Comparison of ENCODE assay signal across 11 cellular contexts in the genomic region with DNA sequence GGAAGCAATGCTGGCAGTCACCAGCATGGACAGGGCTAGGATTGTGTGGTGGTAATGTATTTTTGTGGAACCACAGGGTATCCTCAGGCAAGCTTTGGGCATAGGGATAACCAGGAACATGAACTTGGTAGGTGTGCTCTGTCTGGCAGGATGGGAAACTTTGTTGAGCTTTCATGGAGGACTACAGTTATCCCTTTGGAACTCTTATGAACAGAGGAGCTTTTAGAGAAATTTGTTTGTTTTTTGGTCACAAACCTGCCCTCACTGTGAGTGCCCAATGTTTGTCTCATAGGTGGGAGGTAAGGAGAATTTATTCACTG. TPM values are rescaled to one million over a fixed set of nuclear protein-coding genes. Genes with fewer than 3 reads are reported as not detected.
DNase-seq lines count a peak whose midpoint lies in the region; ATAC-seq and TF ChIP-seq lines count a peak whose summit lies in the region.
"Had no signal": no experiment of that assay in that cellular context is flagged by ENCODE, and none has a peak within 500 bp of the region (broad histone marks: within the 10 kb centered on the region; RNA-seq: fewer than 3 reads in every experiment).

No MANE protein-coding gene starts in this region.

- H3K4me3 Mint-ChIP-seq in activated naive CD4-positive, alpha-beta T cell treated with anti-CD3 and anti-CD28 coated beads for 36 hours, result no peak overlapping the region
- H3K4me3 Mint-ChIP-seq in WTC11, result no peak overlapping the region
- H3K4me3 Mint-ChIP-seq: memory B cell, T-cell had no signal

- peaks cover 13% of the 10 kb centered on the region for H3K36me3 Mint-ChIP-seq in activated naive CD4-positive, alpha-beta T cell treated with anti-CD3 and anti-CD28 coated beads for 36 hours (ENCODE audit: low read depth)
- peaks cover 3% of the 10 kb centered on the region for H3K36me3 Mint-ChIP-seq in WTC11

- peaks cover 0 to 30% of the 10 kb centered on the region in 2 donors for H3K4me1 ChIP-seq in right atrium auricular region
- H3K4me1 ChIP-seq in subcutaneous abdominal adipose tissue (ENCODE audit: control insufficient read depth in 5 of 5, insufficient read depth in 5 of 5, low read length in 5 of 5), result peaks cover 0 to 3% (median 0%) of the 10 kb centered on the region in 5 donors
- H3K4me1 ChIP-seq: prostate gland had no signal

- peak overlapping the region; percentile 22 to 52 for H3K27ac ChIP-seq in right atrium auricular region
- peak overlapping the region; percentile 8 for H3K27ac ChIP-seq in subcutaneous abdominal adipose tissue (ENCODE audit: low read depth, low read length)
- H3K27ac ChIP-seq: prostate gland had no signal

- TF ChIP-seq CTCF in WTC11 (IDR thresholded peaks at IDR 0.05) (no peak), right atrium auricular region (IDR thresholded peaks at IDR 0.05) (peak; percentile 6 to 14)

- H3K9ac ChIP-seq in subcutaneous abdominal adipose tissue (ENCODE audit: low read length in 5 of 5), result no peak overlapping the region

- H3K36me3 ChIP-seq in right atrium auricular region (peaks cover 38% of the 10 kb centered on the region), subcutaneous abdominal adipose tissue (ENCODE audit: control insufficient read depth in 5 of 5, insufficient read depth in 5 of 5, low read length in 5 of 5) (peaks cover 23 to 41% (median 35%) of the 10 kb centered on the region in 5 donors)
- H3K36me3 ChIP-seq: prostate gland had no signal

- no peaks in the 10 kb centered on the region for H3K9me3 ChIP-seq in right atrium auricular region
- no peaks in the 10 kb centered on the region for H3K9me3 ChIP-seq in subcutaneous abdominal adipose tissue (ENCODE audit: control insufficient read depth in 5 of 5, low read length in 5 of 5)
- H3K9me3 ChIP-seq: prostate gland had no signal

- intact Hi-C loops in activated naive CD4-positive, alpha-beta T cell treated with anti-CD3 and anti-CD28 coated beads for 36 hours (cut with micrococcal nuclease), result loop anchor here (1.0 kb wide), 4 partner anchors 55 to 157 kb away; a partner anchor contains a TSS

- H3K4me1 Mint-ChIP-seq in activated naive CD4-positive, alpha-beta T cell treated with anti-CD3 and anti-CD28 coated beads for 36 hours (ENCODE audit: low read depth), result peaks cover 35% of the 10 kb centered on the region
- H3K4me1 Mint-ChIP-seq in WTC11, result peaks cover 14% of the 10 kb centered on the region

- H3K27me3 ChIP-seq in right atrium auricular region (no peaks in the 10 kb centered on the region), subcutaneous abdominal adipose tissue (ENCODE audit: control insufficient read depth in 5 of 5, insufficient read depth in 4 of 5, low read length in 5 of 5) (no peaks in the 10 kb centered on the region)

- no peak for ATAC-seq in WTC11

- H3K4me3 ChIP-seq in right atrium auricular region, result no peak overlapping the region
- no peak overlapping the region for H3K4me3 ChIP-seq in subcutaneous abdominal adipose tissue (ENCODE audit: low read depth in 1 of 5, low read length in 5 of 5)
- H3K4me3 ChIP-seq: prostate gland had no signal

- POLR2A ChIA-PET in WTC11 (lab: Charles Lee), result interaction anchor here (1.3 kb wide), 1 partner anchor 151 kb away, joined by 4 read pairs; no protein-coding TSS in a partner anchor

- H3K27me3 Mint-ChIP-seq in activated naive CD4-positive, alpha-beta T cell treated with anti-CD3 and anti-CD28 coated beads for 36 hours (ENCODE audit: low read depth), result no peaks in the 10 kb centered on the region
- no peaks in the 10 kb centered on the region for H3K27me3 Mint-ChIP-seq in WTC11 (ENCODE audit: low read depth)
- H3K27me3 Mint-ChIP-seq: memory B cell, T-cell had no signal

- CTCF ChIA-PET in activated naive CD4-positive, alpha-beta T cell treated with anti-CD3 and anti-CD28 coated beads for 36 hours (lab: Charles Lee), result interaction anchor here (0.6 to 17.9 kb wide), 26 partner anchors 8 to 280 kb away, joined by 3 to 257 read pairs (median 6); a partner anchor contains a TSS
- CTCF ChIA-PET in WTC11 (lab: Charles Lee), result interaction anchor here (0.6 to 3.6 kb wide), 35 partner anchors 9 to 280 kb away, joined by 3 to 141 read pairs (median 6); a partner anchor contains a TSS

- H3K27ac Mint-ChIP-seq in activated naive CD4-positive, alpha-beta T cell treated with anti-CD3 and anti-CD28 coated beads for 36 hours, result peak overlapping the region; percentile 50
- peak overlapping the region; percentile 91 for H3K27ac Mint-ChIP-seq in WTC11
- H3K27ac Mint-ChIP-seq: memory B cell had no signal

- no peaks in the 10 kb centered on the region for H3K9me3 Mint-ChIP-seq in activated naive CD4-positive, alpha-beta T cell treated with anti-CD3 and anti-CD28 coated beads for 36 hours
- H3K9me3 Mint-ChIP-seq in WTC11, result no peaks in the 10 kb centered on the region
- H3K9me3 Mint-ChIP-seq: memory B cell, T-cell had no signal

- DNase-seq in activated naive CD4-positive, alpha-beta T cell treated with anti-CD3 and anti-CD28 coated beads for 36 hours, result no peak
- DNase-seq in activated naive CD4-positive, alpha-beta T cell treated with anti-CD3 and anti-CD28 coated beads, Interleukin-2, amount 50 U/mL, for 16 hours, result no peak
- DNase-seq in WTC11 (ENCODE audit: low spot score) (no peak), right atrium auricular region (ENCODE audit: low spot score) (no peak), SHP77 (lab: John Stamatoyannopoulos, UW) (no peak), SHP77 treated with DMSO at 0.1 percent for 48 hours (lab: John Stamatoyannopoulos, UW) (no peak), NCI-H774 (lab: John Stamatoyannopoulos, UW) (no peak)

TF ChIP-seq in WTC11, 78 proteins besides CTCF, POLR2A, EP300 and RAD21:
- TF ChIP-seq NFE2L1 (CRISPR knock-in tag; IDR thresholded peaks at IDR 0.05), result no peak
- 0 out of 2 replicates have a peak, but pooled peaks have one; percentile 49 for TF ChIP-seq TEAD1 (CRISPR knock-in tag; IDR thresholded peaks at IDR 0.05)
- TF ChIP-seq, protein P1, sequence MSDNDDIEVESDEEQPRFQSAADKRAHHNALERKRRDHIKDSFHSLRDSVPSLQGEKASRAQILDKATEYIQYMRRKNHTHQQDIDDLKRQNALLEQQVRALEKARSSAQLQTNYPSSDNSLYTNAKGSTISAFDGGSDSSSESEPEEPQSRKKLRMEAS (CRISPR knock-in tag; IDR thresholded peaks at IDR 0.05), result no peak

RNA-seq across cellular contexts. Expression of a gene that starts 54.4 kb away (rescaled TPM):
- 100 to 1,000 TPM; 174 to 179 TPM for total RNA-seq in activated naive CD4-positive, alpha-beta T cell treated with anti-CD3 and anti-CD28 coated beads for 36 hours
- total RNA-seq in WTC11 (2021), result 214 to 327 TPM (median 222 TPM) in 3 replicates
- total RNA-seq in right atrium auricular region, result 100 to 1,000 TPM; 273 to 278 TPM
